In the genomic region with DNA sequence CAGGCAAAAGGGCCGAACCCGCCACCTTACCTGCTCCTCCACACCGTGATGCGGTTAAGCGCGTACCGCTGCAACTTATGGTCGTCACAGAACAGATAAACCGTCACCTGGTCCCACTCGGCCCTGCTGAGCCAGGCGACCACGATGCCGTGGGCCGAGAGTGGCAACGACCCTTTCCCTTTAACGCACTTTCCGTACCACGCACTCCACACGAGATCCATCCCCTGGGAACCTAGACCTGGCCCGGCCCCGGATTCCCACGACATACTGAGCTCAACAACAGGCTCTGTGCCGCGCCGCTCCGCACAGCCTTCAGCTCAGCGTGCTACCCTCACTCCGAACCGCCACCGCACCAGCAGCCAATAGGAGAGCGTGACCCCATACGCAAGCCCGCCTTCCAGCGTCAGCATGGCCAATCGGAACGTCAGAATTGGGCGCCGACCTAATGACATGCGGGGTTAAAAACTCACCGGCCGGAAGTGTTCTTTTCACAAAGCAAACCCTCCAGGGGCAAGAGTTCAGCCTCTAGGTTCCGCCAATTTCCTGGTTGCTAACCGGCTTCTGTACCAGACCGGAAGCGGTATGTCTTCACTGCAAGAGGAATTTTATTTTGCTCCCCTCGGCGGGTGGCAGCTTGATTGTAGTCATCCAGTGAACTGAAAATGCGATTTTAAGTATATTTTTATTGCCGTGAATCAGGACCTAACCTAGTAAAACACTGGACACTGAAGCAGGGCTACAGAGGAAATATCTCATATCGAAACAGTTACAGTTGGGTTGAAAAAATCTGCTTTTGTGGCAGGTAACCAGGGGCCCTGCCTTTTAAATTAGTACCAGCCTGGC, we compare ENCODE assay signal across 8 cellular contexts. TPM values are rescaled to one million over a fixed set of nuclear protein-coding genes. Genes with fewer than 3 reads are reported as not detected.
DNase-seq lines count a peak whose midpoint lies in the region; ATAC-seq and TF ChIP-seq lines count a peak whose summit lies in the region.

A gene (minus strand): TSS at position 338 of the 843 bp plus-strand sequence. CDS start 72 bp downstream, at position 266.

- intact Hi-C loops in PC-9 (cut with micrococcal nuclease; ENCODE audit: unreplicated experiment), result loop anchor here (10.0 kb wide), 1 partner anchor 1330 kb away; a partner anchor contains a TSS

- CTCF ChIA-PET in PC-9 (lab: Charles Lee), result no interaction called here

- TF ChIP-seq POLR2A in erythroblast (IDR thresholded peaks at IDR 0.05; ENCODE audit: low read length), result peak; percentile 74

- no peak for TF ChIP-seq CTCF in PC-9 (conservative IDR thresholded peaks at IDR 0.05)

- POLR2A ChIA-PET in PC-9 (lab: Charles Lee; ENCODE audit: unreplicated experiment), result no interaction called here

- H3F3A ChIP-seq in PC-9 (ENCODE audit: insufficient read depth, low read depth), result no peaks in the 10 kb centered on the region

- H3K27me3 ChIP-seq in PC-9 (ENCODE audit: insufficient read depth, low read depth), result no peaks in the 10 kb centered on the region
- no peaks in the 10 kb centered on the region for H3K27me3 ChIP-seq in mucosa of stomach (ENCODE audit: control insufficient read depth, insufficient read depth, low read length)

- DNase-seq in DMS153 (lab: John Stamatoyannopoulos, UW) (peak; percentile 85), PC-9 (peak; percentile 90 to 91), erythroblast (lab: John Stamatoyannopoulos, UW) (peak; percentile 96 to 97)
- peak; percentile 97 for DNase-seq in Jurkat, Clone E6-1 (ENCODE audit: low read depth, low spot score)
- DNase-seq in activated T-cell treated with anti-CD3 and anti-CD28 coated beads, Interleukin-2, amount 50 U/mL, for 1 hour, result peak; percentile 87
- DNase-seq in stimulated activated CD8-positive, alpha-beta memory T cell treated with anti-CD3 and anti-CD28 coated beads, Interleukin-7, amount 100 ng/mL, for 1 hour (ENCODE audit: low read depth in 2 of 2), result peak; percentile 70 to 76

- no peaks in the 10 kb centered on the region for H3K9me2 ChIP-seq in PC-9 (ENCODE audit: insufficient read depth)

- H3K4me3 ChIP-seq in Jurkat, Clone E6-1 (ENCODE audit: low read length), result peak within 1 kb of the TSS; percentile 86
- H3K4me3 ChIP-seq in PC-9, result peak within 1 kb of the TSS; percentile 67
- peak within 1 kb of the TSS; percentile 67 for H3K4me3 ChIP-seq in mucosa of stomach (ENCODE audit: low read length)

- H3K79me2 ChIP-seq in PC-9 (ENCODE audit: low read depth), result peaks cover 30% of the 10 kb centered on the region

- no peaks in the 10 kb centered on the region for H3K9me3 ChIP-seq in PC-9 (ENCODE audit: insufficient read depth, low read depth)
- H3K9me3 ChIP-seq in mucosa of stomach (ENCODE audit: control insufficient read depth, low read length), result no peaks in the 10 kb centered on the region

- peak within 1 kb of the TSS; percentile 72 for H3K9ac ChIP-seq in mucosa of stomach (ENCODE audit: low read length)

- H3K4me1 ChIP-seq in PC-9 (replicated peaks; ENCODE audit: insufficient read depth) (no peaks in the 10 kb centered on the region), mucosa of stomach (ENCODE audit: control insufficient read depth, insufficient read depth, low read length) (no peaks in the 10 kb centered on the region)

- peak within 1 kb of the TSS; percentile 49; the same call in 1 of the 2 replicates for H3K27ac ChIP-seq in PC-9

- H2AFZ ChIP-seq in PC-9, result peak within 1 kb of the TSS; percentile 97

- peak; percentile 100 for ATAC-seq in GM21619 (IDR thresholded peaks at IDR 0.05; ENCODE audit: unreplicated experiment)

- no peaks in the 10 kb centered on the region for H4K20me1 ChIP-seq in PC-9 (ENCODE audit: insufficient read depth)

- BruUV-seq in PC-9 (replicated peaks; lab: Mats Ljungman, UMichigan), result no TSS peak

- H3K36me3 ChIP-seq in PC-9 (ENCODE audit: low read depth), result no peaks in the 10 kb centered on the region
- no peaks in the 10 kb centered on the region for H3K36me3 ChIP-seq in mucosa of stomach (ENCODE audit: control insufficient read depth, insufficient read depth, low read length)

- peak within 1 kb of the TSS; percentile 91 for H3K4me2 ChIP-seq in PC-9

RNA-seq across cellular contexts. Expression of the gene that starts here (rescaled TPM):
- 87.2 TPM for polyA plus RNA-seq in Jurkat, Clone E6-1 (2012; ENCODE audit: insufficient read depth, insufficient read length)
- total RNA-seq in PC-9 (2021), result 47.3 and 48.3 TPM in 2 replicates

Comparison
In these comparisons a context has a peak if more than half of its experiments do, and no peak if none do; other contexts are left out.
1. Peak in every context shown above with its lines: DNase-seq, ATAC-seq, H3K4me3 ChIP-seq and H3K27ac ChIP-seq.